Comparison of ENCODE assay signal across 8 cellular contexts in genomic region chr12:4270670-4271432, GRCh38. TPM values are rescaled to one million over a fixed set of nuclear protein-coding genes. Genes with fewer than 3 reads are reported as not detected.
A peak's percentile ranks its signal among the peaks of the same experiment; 100 is the strongest.
DNase-seq lines count a peak whose midpoint lies in the region; ATAC-seq, FAIRE-seq and TF ChIP-seq lines count a peak whose summit lies in the region.

No MANE protein-coding gene starts in this region.

- H3K36me3 ChIP-seq in esophagus muscularis mucosa, result no peaks in the 10 kb centered on the region
- no peaks in the 10 kb centered on the region for H3K36me3 ChIP-seq in neural cell (ENCODE audit: insufficient read depth, low read length)
- no peaks in the 10 kb centered on the region for H3K36me3 ChIP-seq in PC-9 (ENCODE audit: low read depth)

- no peak for TF ChIP-seq RAD21 in neural cell (conservative IDR thresholded peaks at IDR 0.05)

- H2AFZ ChIP-seq in neural cell (ENCODE audit: low read depth, low read length), result no peak overlapping the region
- H2AFZ ChIP-seq in PC-9, result no peak overlapping the region

- intact Hi-C loops in esophagus muscularis mucosa (cut with DNase I), result no loop called here
- intact Hi-C loops in PC-9 (cut with micrococcal nuclease; ENCODE audit: unreplicated experiment), result loop anchor here (10.0 kb wide), 3 partner anchors 466 to 1196 kb away; partner anchors contain the start of gene TSPAN9

- H3F3A ChIP-seq in neural cell (ENCODE audit: insufficient read depth, low read length, poor library complexity, severe bottlenecking) (peaks cover 6% of the 10 kb centered on the region), PC-9 (ENCODE audit: insufficient read depth, low read depth) (no peaks in the 10 kb centered on the region)

- no peaks in the 10 kb centered on the region for H3K9me3 ChIP-seq in esophagus muscularis mucosa
- H3K9me3 ChIP-seq in neural cell (ENCODE audit: low read length), result no peaks in the 10 kb centered on the region
- H3K9me3 ChIP-seq in PC-9 (ENCODE audit: insufficient read depth, low read depth), result no peaks in the 10 kb centered on the region

- H3K4me2 ChIP-seq in neural cell (ENCODE audit: low read length) (no peak overlapping the region), PC-9 (no peak overlapping the region)

- H3K4me1 ChIP-seq in esophagus muscularis mucosa, result peaks cover 33 to 47% (median 43%) of the 10 kb centered on the region in 4 donors
- H3K4me1 ChIP-seq in PC-9 (replicated peaks; ENCODE audit: insufficient read depth), result no peaks in the 10 kb centered on the region

- H3K9me2 ChIP-seq in neural cell (ENCODE audit: insufficient read depth, low read length), result no peaks in the 10 kb centered on the region
- H3K9me2 ChIP-seq in PC-9 (ENCODE audit: insufficient read depth), result no peaks in the 10 kb centered on the region

- TF ChIP-seq POLR2A in esophagus muscularis mucosa (IDR thresholded peaks at IDR 0.05; ENCODE audit: low read depth), result no peak

- BruUV-seq in PC-9 (replicated peaks; lab: Mats Ljungman, UMichigan), result no TSS peak

- no peak for ATAC-seq in HG03565 (IDR thresholded peaks at IDR 0.05; ENCODE audit: unreplicated experiment)

- peak overlapping the region; percentile 43 for H3K9ac ChIP-seq in neural cell (ENCODE audit: low read length)

- POLR2A ChIA-PET in PC-9 (lab: Charles Lee; ENCODE audit: unreplicated experiment), result no interaction called here

- TF ChIP-seq CTCF in esophagus muscularis mucosa (IDR thresholded peaks at IDR 0.05), result no peak
- no peak for TF ChIP-seq CTCF in neural cell (IDR thresholded peaks at IDR 0.05; ENCODE audit: poor library complexity, severe bottlenecking)
- TF ChIP-seq CTCF in PC-9 (conservative IDR thresholded peaks at IDR 0.05), result no peak

- H3K27me3 ChIP-seq in esophagus muscularis mucosa, result peaks cover 0 to 5% (median 2%) of the 10 kb centered on the region in 4 donors
- peaks cover 94% of the 10 kb centered on the region for H3K27me3 ChIP-seq in neural cell (ENCODE audit: insufficient read depth, low read depth, low read length)
- peaks cover 82% of the 10 kb centered on the region for H3K27me3 ChIP-seq in PC-9 (ENCODE audit: insufficient read depth, low read depth)

- H3K4me3 ChIP-seq in esophagus muscularis mucosa (peak overlapping the region; percentile 71 to 98 (median 76)), neural cell (ENCODE audit: low read length) (peak overlapping the region; percentile 90), PC-9 (no peak overlapping the region)

- CTCF ChIA-PET in PC-9 (lab: Charles Lee), result no interaction called here

- H3K27ac ChIP-seq in esophagus muscularis mucosa (replicated peaks in 1 of 4) (peak overlapping the region; percentile 93 to 98 (median 97)), neural cell (ENCODE audit: low read length) (no peak overlapping the region), PC-9 (no peak overlapping the region)

- 8% methylated on average over 40 of the region's 48 CpGs for WGBS in esophagus muscularis mucosa

- DNase-seq in activated T-cell treated with anti-CD3 and anti-CD28 coated beads for 1 hour (ENCODE audit: low read depth), result peak; percentile 17
- DNase-seq in activated T-cell treated with anti-CD3 and anti-CD28 coated beads for 4 hours, result no peak
- peak; percentile 52 for DNase-seq in activated T-cell treated with anti-CD3 and anti-CD28 coated beads, Interleukin-2, amount 50 U/mL, for 1 hour
- no peak for DNase-seq in esophagus muscularis mucosa (ENCODE audit: extremely low spot score)
- peak; percentile 59 for DNase-seq in urothelium cell line (ENCODE audit: low spot score)
- no peak for DNase-seq in PC-9

- FAIRE-seq in urothelium cell line (lab: Jason Lieb, UNC), result peak; percentile 92

- TF ChIP-seq EP300 in esophagus muscularis mucosa (IDR thresholded peaks at IDR 0.05), result no peak
- TF ChIP-seq EP300 in neural cell (conservative IDR thresholded peaks at IDR 0.05; ENCODE audit: poor library complexity, severe bottlenecking), result no peak

- H3K79me2 ChIP-seq in neural cell (replicated peaks; ENCODE audit: insufficient read depth, low read length) (peaks cover 27% of the 10 kb centered on the region), PC-9 (ENCODE audit: low read depth) (no peaks in the 10 kb centered on the region)

- H4K20me1 ChIP-seq in neural cell (ENCODE audit: insufficient read depth) (no peaks in the 10 kb centered on the region), PC-9 (ENCODE audit: insufficient read depth) (no peaks in the 10 kb centered on the region)

TF ChIP-seq in neural cell, 6 proteins besides CTCF, POLR2A, EP300 and RAD21:
- TF ChIP-seq POLR2AphosphoS5 (IDR thresholded peaks at IDR 0.05) (peak; percentile 46), EZH2 (IDR thresholded peaks at IDR 0.05; ENCODE audit: borderline replicate concordance, insufficient read depth, low read length, poor library complexity, severe bottlenecking) (no peak)

RNA-seq across cellular contexts. Expression of gene CCND2, which starts 2.7 kb away (rescaled TPM):
- 100 to 1,000 TPM; 101 to 122 (median 111) TPM for total RNA-seq in esophagus muscularis mucosa
- 13.7 and 16.9 TPM in 2 replicates for polyA plus RNA-seq in neural cell
- polyA minus RNA-seq in neural cell, result 36.7 and 39.2 TPM in 2 replicates
- 0.09 TPM in 1 of 2 replicates, not detected in the other for total RNA-seq in PC-9 (2021)

RNA-seq across cellular contexts. Expression of gene TIGAR, which starts 50.2 kb away (rescaled TPM):
- 1 to 10 TPM; 6.6 to 7.6 (median 7.4) TPM for total RNA-seq in esophagus muscularis mucosa
- polyA plus RNA-seq in neural cell, result 9.0 and 10.0 TPM in 2 replicates
- polyA minus RNA-seq in neural cell, result 8.3 and 9.5 TPM in 2 replicates
- total RNA-seq in PC-9 (2021), result 9.0 and 13.2 TPM in 2 replicates

Comparison
In these comparisons a context has a peak if more than half of its experiments do, and no peak if none do; other contexts are left out.
1. DNase-seq: peak in activated T-cell treated with anti-CD3 and anti-CD28 coated beads for 1 hour (single experiment), activated T-cell treated with anti-CD3 and anti-CD28 coated beads, Interleukin-2, amount 50 U/mL, for 1 hour (single experiment) and urothelium cell line (single experiment); none in activated T-cell treated with anti-CD3 and anti-CD28 coated beads for 4 hours (single experiment), esophagus muscularis mucosa (single experiment) and PC-9 (0 of 2).
2. H3K27ac ChIP-seq: peak in esophagus muscularis mucosa (4 of 4); none in neural cell (single experiment) and PC-9 (single experiment).
3. RNA of gene CCND2, which starts 2.7 kb away (total RNA-seq): 101 to 122 TPM in esophagus muscularis mucosa; 0.09 TPM in PC-9; every median in the first group is over 10 times any median in the second.